In the genomic region with DNA sequence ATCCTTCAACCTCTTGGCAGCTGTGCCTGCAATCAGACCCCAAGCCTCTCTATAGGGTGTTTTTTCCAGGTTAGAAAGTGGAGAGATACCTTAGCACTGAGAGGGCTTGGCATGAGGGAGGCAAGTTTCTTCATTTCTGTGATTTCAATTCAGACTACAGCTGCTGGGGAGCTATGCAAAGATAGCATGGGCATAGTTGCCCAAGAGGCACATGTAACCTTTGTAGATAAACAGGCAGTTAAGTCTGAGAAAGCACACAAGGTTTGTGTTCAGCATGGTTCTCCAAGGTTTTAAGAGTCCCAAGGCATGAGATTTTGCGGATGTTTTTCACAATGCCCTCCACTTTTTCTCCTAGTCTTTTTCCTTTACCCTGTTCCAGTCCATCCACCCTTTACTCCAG, we compare ENCODE assay signal across 23 cellular contexts.
"Had no signal": no experiment of that assay in that cellular context is flagged by ENCODE, and none has a peak within 500 bp of the region (broad histone marks: within the 10 kb centered on the region; RNA-seq: fewer than 3 reads in every experiment).

No MANE protein-coding gene starts in this region.

- H3K27me3 ChIP-seq: MG63 had no signal

- H3K9me3 ChIP-seq: MG63, SJSA1 had no signal

- H3K36me3 ChIP-seq: MG63, SJSA1 had no signal

- DNase-seq: KBM-7, MG63, NCI-H1092, NCI-H1105 treated with DMSO at 0.1 percent for 48 hours, NCI-H1436, NCI-H187, NCI-H2029, NCI-H2081 treated with DMSO at 0.1 percent for 48 hours, NCI-H2171, NCI-H226, NCI-H446, NCI-H510A, NCI-H524 treated with DMSO at 0.1 percent for 48 hours, NCI-H69, NCI-H774, Right ventricle myocardium superior, RPMI8226, SIG-M5 had no signal

- H3K4me1 ChIP-seq: SJSA1 had no signal

- H3K4me3 ChIP-seq: MG63, SJSA1, SK-N-MC had no signal

- FAIRE-seq: HTR-8/SVneo, RCC 7860 had no signal

- H3K27ac ChIP-seq: HL-60, SJSA1, SK-N-MC had no signal
